12 cellular contexts compared by ENCODE assay signal in genomic region chr21:28822882-28823335, GRCh38.
DNase-seq lines count a peak whose midpoint lies in the region; ATAC-seq and TF ChIP-seq lines count a peak whose summit lies in the region.
"Had no signal": no experiment of that assay in that cellular context is flagged by ENCODE, and none has a peak within 500 bp of the region (broad histone marks: within the 10 kb centered on the region; RNA-seq: fewer than 3 reads in every experiment).

No MANE protein-coding gene starts in this region.

- peaks cover 0 to 24% of the 10 kb centered on the region in 2 donors for H3K4me1 ChIP-seq in right atrium auricular region

- TF ChIP-seq CTCF in right atrium auricular region (IDR thresholded peaks at IDR 0.05): no peak
- TF ChIP-seq CTCF in chondrocyte (IDR thresholded peaks at IDR 0.05): no peak

- H3K27me3 ChIP-seq in right atrium auricular region: no peaks in the 10 kb centered on the region

- H3K36me3 Mint-ChIP-seq in chondrocyte (ENCODE audit: low read depth): no peaks in the 10 kb centered on the region

- no peak overlapping the region for H3K27ac Mint-ChIP-seq in chondrocyte (ENCODE audit: unreplicated experiment)
- H3K27ac Mint-ChIP-seq: activated CD4-positive, alpha-beta memory T cell treated with anti-CD3 and anti-CD28 coated beads, Interleukin-2, amount 10 ng/mL, durations not matched to agents 7 days and 5 days had no signal

- H3K4me1 Mint-ChIP-seq in chondrocyte (ENCODE audit: low read depth): peaks cover 42% of the 10 kb centered on the region
- H3K4me1 Mint-ChIP-seq: activated CD4-positive, alpha-beta memory T cell treated with anti-CD3 and anti-CD28 coated beads, Interleukin-2, amount 10 ng/mL, durations not matched to agents 7 days and 5 days; stimulated activated naive CD8-positive, alpha-beta T cell treated with anti-CD3 and anti-CD28 coated beads, Interleukin-15, amount 100 ng/mL, for 72 hours had no signal

- no peaks in the 10 kb centered on the region for H3K9me3 ChIP-seq in right atrium auricular region

- ATAC-seq in sciatic nerve (peak; percentile 78), GM21723 (IDR thresholded peaks at IDR 0.05; ENCODE audit: unreplicated experiment) (no peak)
- ATAC-seq: HCT116; stimulated activated naive CD8-positive, alpha-beta T cell treated with anti-CD3 and anti-CD28 coated beads, Interleukin-15, amount 100 ng/mL, for 72 hours had no signal

- H3K4me3 ChIP-seq in right atrium auricular region: no peak overlapping the region

- in situ Hi-C loops in G401 (cut with HindIII; ENCODE audit: low sequenced_read_pairs): loop anchor here (25.0 kb wide), 1 partner anchor 114 kb away; no protein-coding TSS in a partner anchor

- H3K9me3 Mint-ChIP-seq in chondrocyte (ENCODE audit: low read depth): no peaks in the 10 kb centered on the region
- H3K9me3 Mint-ChIP-seq: activated CD4-positive, alpha-beta memory T cell treated with anti-CD3 and anti-CD28 coated beads, Interleukin-2, amount 10 ng/mL, durations not matched to agents 7 days and 5 days; stimulated activated naive CD8-positive, alpha-beta T cell treated with anti-CD3 and anti-CD28 coated beads, Interleukin-15, amount 100 ng/mL, for 72 hours had no signal

- no peak overlapping the region for H3K4me3 Mint-ChIP-seq in chondrocyte (ENCODE audit: unreplicated experiment)
- H3K4me3 Mint-ChIP-seq: activated CD4-positive, alpha-beta memory T cell treated with anti-CD3 and anti-CD28 coated beads, Interleukin-2, amount 10 ng/mL, durations not matched to agents 7 days and 5 days; stimulated activated naive CD8-positive, alpha-beta T cell treated with anti-CD3 and anti-CD28 coated beads, Interleukin-15, amount 100 ng/mL, for 72 hours had no signal

- intact Hi-C loops in sciatic nerve (cut with DNase I): no loop called here

- no peaks in the 10 kb centered on the region for H3K36me3 ChIP-seq in right atrium auricular region

- H3K27me3 Mint-ChIP-seq in chondrocyte (ENCODE audit: low read depth): peaks cover 10% of the 10 kb centered on the region
- H3K27me3 Mint-ChIP-seq: activated CD4-positive, alpha-beta memory T cell treated with anti-CD3 and anti-CD28 coated beads, Interleukin-2, amount 10 ng/mL, durations not matched to agents 7 days and 5 days; stimulated activated naive CD8-positive, alpha-beta T cell treated with anti-CD3 and anti-CD28 coated beads, Interleukin-15, amount 100 ng/mL, for 72 hours had no signal

- peak overlapping the region; percentile 23 to 59 for H3K27ac ChIP-seq in right atrium auricular region

- peak; percentile 77 for DNase-seq in G401 (ENCODE audit: low spot score)
- DNase-seq in amniotic epithelial cell (ENCODE audit: low read depth): peak; percentile 59
- no peak for DNase-seq in right atrium auricular region (ENCODE audit: low spot score)
- DNase-seq in sciatic nerve (ENCODE audit: low spot score): no peak
- no peak for DNase-seq in chondrocyte (ENCODE audit: low spot score)
- no peak for DNase-seq in COLO668 (lab: John Stamatoyannopoulos, UW; ENCODE audit: unreplicated experiment)
- DNase-seq in NCI-H446 (lab: John Stamatoyannopoulos, UW): no peak
- DNase-seq: activated CD4-positive, alpha-beta memory T cell treated with anti-CD3 and anti-CD28 coated beads, Interleukin-2, amount 10 ng/mL, durations not matched to agents 7 days and 5 days; NCI-H2029; stimulated activated naive CD8-positive, alpha-beta T cell treated with anti-CD3 and anti-CD28 coated beads, Interleukin-15, amount 100 ng/mL, for 72 hours had no signal

Comparison
In these comparisons a context has a peak if more than half of its experiments do, and no peak if none do; other contexts are left out.
1. DNase-seq: peak in G401 (single experiment) and amniotic epithelial cell (single experiment); none in right atrium auricular region (single experiment), sciatic nerve (single experiment), chondrocyte (single experiment), COLO668 (single experiment) and NCI-H446 (0 of 2).